Comparison of ENCODE assay signal across 1 cellular context in the genomic region with DNA sequence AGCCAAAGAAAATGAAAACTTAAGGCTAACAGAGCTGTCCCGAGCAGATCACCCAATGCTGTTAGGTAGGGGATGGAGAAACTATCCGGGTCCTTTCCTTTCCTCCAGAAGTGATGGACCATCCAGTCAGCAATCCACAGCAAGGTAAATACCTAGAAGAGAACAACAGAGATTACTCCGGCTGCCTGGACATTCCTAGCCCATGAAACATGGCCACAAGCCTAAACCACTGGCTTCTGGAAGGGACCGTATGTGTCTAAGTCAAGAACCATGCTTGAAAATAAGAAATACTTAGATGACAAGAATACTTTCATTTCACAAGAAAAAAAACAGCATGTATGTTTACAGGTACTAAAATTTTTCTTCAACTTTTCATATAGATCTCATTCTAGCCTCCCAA.
TF ChIP-seq lines count a peak whose summit lies in the region.

No MANE protein-coding gene starts in this region.

TF ChIP-seq in IMR-90, 13 proteins besides CTCF, POLR2A, EP300 and RAD21 (continued from another document):
- TF ChIP-seq, protein P1, sequence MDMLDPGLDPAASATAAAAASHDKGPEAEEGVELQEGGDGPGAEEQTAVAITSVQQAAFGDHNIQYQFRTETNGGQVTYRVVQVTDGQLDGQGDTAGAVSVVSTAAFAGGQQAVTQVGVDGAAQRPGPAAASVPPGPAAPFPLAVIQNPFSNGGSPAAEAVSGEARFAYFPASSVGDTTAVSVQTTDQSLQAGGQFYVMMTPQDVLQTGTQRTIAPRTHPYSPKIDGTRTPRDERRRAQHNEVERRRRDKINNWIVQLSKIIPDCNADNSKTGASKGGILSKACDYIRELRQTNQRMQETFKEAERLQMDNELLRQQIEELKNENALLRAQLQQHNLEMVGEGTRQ (IDR thresholded peaks at IDR 0.05; ENCODE audit: low read depth, low read length) = no peak
- TF ChIP-seq MAFK (IDR thresholded peaks at IDR 0.05; ENCODE audit: low read depth, low read length) = no peak
- TF ChIP-seq, protein P2, sequence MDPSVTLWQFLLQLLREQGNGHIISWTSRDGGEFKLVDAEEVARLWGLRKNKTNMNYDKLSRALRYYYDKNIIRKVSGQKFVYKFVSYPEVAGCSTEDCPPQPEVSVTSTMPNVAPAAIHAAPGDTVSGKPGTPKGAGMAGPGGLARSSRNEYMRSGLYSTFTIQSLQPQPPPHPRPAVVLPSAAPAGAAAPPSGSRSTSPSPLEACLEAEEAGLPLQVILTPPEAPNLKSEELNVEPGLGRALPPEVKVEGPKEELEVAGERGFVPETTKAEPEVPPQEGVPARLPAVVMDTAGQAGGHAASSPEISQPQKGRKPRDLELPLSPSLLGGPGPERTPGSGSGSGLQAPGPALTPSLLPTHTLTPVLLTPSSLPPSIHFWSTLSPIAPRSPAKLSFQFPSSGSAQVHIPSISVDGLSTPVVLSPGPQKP (IDR thresholded peaks at IDR 0.05; ENCODE audit: borderline replicate concordance, low read depth, low read length) = no peak
- TF ChIP-seq MXI1 (IDR thresholded peaks at IDR 0.05; ENCODE audit: borderline replicate concordance, low read depth, low read length) = no peak
- no peak for TF ChIP-seq MAZ (IDR thresholded peaks at IDR 0.05; ENCODE audit: borderline replicate concordance, low read depth, low read length)
- TF ChIP-seq BHLHE40 (IDR thresholded peaks at IDR 0.05; ENCODE audit: low read depth, low read length) = no peak
- TF ChIP-seq FOS (IDR thresholded peaks at IDR 0.05; ENCODE audit: low read depth, low read length) = no peak
- no peak for TF ChIP-seq RCOR1 (IDR thresholded peaks at IDR 0.05; ENCODE audit: insufficient replicate concordance, low read length)
